In the genomic region with DNA sequence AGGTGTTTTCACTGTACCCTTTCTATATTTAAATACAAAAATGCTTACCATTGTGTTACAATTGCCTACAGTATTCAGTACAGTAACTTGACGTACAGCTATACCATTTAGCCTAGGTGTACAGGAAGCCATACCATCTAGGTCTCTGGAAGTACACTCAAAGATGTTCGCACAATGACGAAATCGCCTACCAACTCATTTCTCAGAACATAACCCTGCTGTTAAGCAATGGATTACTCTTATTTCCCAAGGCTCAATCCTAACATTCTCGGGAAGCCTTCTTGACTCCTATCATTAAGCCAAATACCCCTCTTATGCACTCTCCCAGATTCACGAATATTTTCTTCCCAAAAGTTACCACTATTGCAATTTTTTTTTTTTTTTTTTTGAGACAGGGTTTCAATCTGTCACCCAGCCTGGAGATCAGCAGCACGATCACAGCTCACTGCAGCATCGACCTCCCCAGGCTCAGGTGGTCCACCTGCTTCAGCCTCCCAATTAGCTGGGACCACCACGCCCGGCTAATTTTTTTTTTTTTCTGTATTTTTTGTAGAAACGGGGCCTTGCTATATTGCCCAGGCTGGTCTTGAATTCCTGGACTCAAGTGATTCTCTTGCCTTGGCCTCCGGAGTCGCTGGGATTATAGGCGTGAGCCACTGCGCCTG, we compare ENCODE assay signal across 10 cellular contexts. TPM values are rescaled to one million over a fixed set of nuclear protein-coding genes. Genes with fewer than 3 reads are reported as not detected.
DNase-seq lines count a peak whose midpoint lies in the region; ATAC-seq and TF ChIP-seq lines count a peak whose summit lies in the region.
"Had no signal": no experiment of that assay in that cellular context is flagged by ENCODE, and none has a peak within 500 bp of the region (broad histone marks: within the 10 kb centered on the region; RNA-seq: fewer than 3 reads in every experiment).

No MANE protein-coding gene starts in this region.

- H3K36me3 ChIP-seq in A673 (ENCODE audit: insufficient read depth, low read length, poor library complexity, severe bottlenecking) (peaks cover 5% of the 10 kb centered on the region), GM23338 (ENCODE audit: insufficient read depth) (no peaks in the 10 kb centered on the region)

- peak overlapping the region; percentile 56; the same call in 2 of the 3 replicates for H3K4me3 Mint-ChIP-seq in GM23338
- H3K4me3 Mint-ChIP-seq in activated T-helper 1 cell treated with anti-CD3 and anti-CD28 coated beads, Interleukin-12 subunit alpha, Interleukin-12 subunit beta, Interleukin-2, Interleukin-4 antibody, amounts not matched to agents 30 ng/mL and 10 ng/mL and 1 ng/mL, durations not matched to agents 14 hours and 24 hours and 36 hours = peak overlapping the region; percentile 70
- peak overlapping the region; percentile 100 for H3K4me3 Mint-ChIP-seq in memory B cell

- peaks cover 2% of the 10 kb centered on the region; the same call in 1 of the 3 replicates for H3K36me3 Mint-ChIP-seq in GM23338 (ENCODE audit: low read depth)
- peaks cover 12% of the 10 kb centered on the region for H3K36me3 Mint-ChIP-seq in activated T-helper 1 cell treated with anti-CD3 and anti-CD28 coated beads, Interleukin-12 subunit alpha, Interleukin-12 subunit beta, Interleukin-2, Interleukin-4 antibody, amounts not matched to agents 30 ng/mL and 10 ng/mL and 1 ng/mL, durations not matched to agents 14 hours and 24 hours and 36 hours (ENCODE audit: low read depth)
- peaks cover 13% of the 10 kb centered on the region for H3K36me3 Mint-ChIP-seq in memory B cell

- no peak for DNase-seq in A673 (ENCODE audit: low spot score)
- DNase-seq in GM23338 (ENCODE audit: low spot score) = no peak
- DNase-seq in activated T-helper 1 cell treated with anti-CD3 and anti-CD28 coated beads, Interleukin-12 subunit alpha, Interleukin-12 subunit beta, Interleukin-2, Interleukin-4 antibody, amounts not matched to agents 30 ng/mL and 10 ng/mL and 1 ng/mL, durations not matched to agents 14 hours and 24 hours and 36 hours (ENCODE audit: low spot score) = no peak
- DNase-seq in memory B cell (ENCODE audit: low spot score in 2 of 2) = no peak
- DNase-seq in RWPE1 (ENCODE audit: low spot score) = no peak
- DNase-seq: activated CD4-positive, CD25-positive, alpha-beta regulatory T cell treated with anti-CD3 and anti-CD28 coated beads, Interleukin-2, amount 50 U/mL, for 72 hours; NCI-H446 treated with DMSO at 0.1 percent for 48 hours had no signal

- H4K20me1 ChIP-seq in GM23338 (replicated peaks; ENCODE audit: insufficient read depth) = no peaks in the 10 kb centered on the region

- peak overlapping the region; percentile 81 for H3K4me3 ChIP-seq in A673 (ENCODE audit: low read depth, low read length, poor library complexity, severe bottlenecking)
- H3K4me3 ChIP-seq in GM23338 = peak overlapping the region; percentile 62; the same call in 1 of the 2 replicates

- POLR2A ChIA-PET in A673 (lab: Charles Lee; ENCODE audit: low non-redundant PET) (no interaction called here), RWPE1 (lab: Yijun Ruan, JAX; ENCODE audit: low non-redundant PET) (no interaction called here)

- H3K27me3 Mint-ChIP-seq in GM23338 (ENCODE audit: insufficient read depth, low read depth, poor library complexity) = peaks cover 7% of the 10 kb centered on the region
- no peaks in the 10 kb centered on the region for H3K27me3 Mint-ChIP-seq in activated T-helper 1 cell treated with anti-CD3 and anti-CD28 coated beads, Interleukin-12 subunit alpha, Interleukin-12 subunit beta, Interleukin-2, Interleukin-4 antibody, amounts not matched to agents 30 ng/mL and 10 ng/mL and 1 ng/mL, durations not matched to agents 14 hours and 24 hours and 36 hours (ENCODE audit: insufficient read depth)
- H3K27me3 Mint-ChIP-seq in memory B cell = no peaks in the 10 kb centered on the region

- H3K27me3 ChIP-seq in A673 (replicated peaks; ENCODE audit: insufficient read depth, low read depth, low read length, poor library complexity) = no peaks in the 10 kb centered on the region
- no peaks in the 10 kb centered on the region for H3K27me3 ChIP-seq in GM23338 (ENCODE audit: insufficient read depth)

- H3K9me3 ChIP-seq in A673 (ENCODE audit: low read depth, low read length, poor library complexity, severe bottlenecking) = no peaks in the 10 kb centered on the region

- H3K27ac ChIP-seq in A673 (ENCODE audit: low read depth, low read length, poor library complexity, severe bottlenecking) (no peak overlapping the region), GM23338 (ENCODE audit: low read depth) (no peak overlapping the region), RWPE1 (no peak overlapping the region; the same call in 1 of the 2 replicates)

- CTCF ChIA-PET in A673 (lab: Charles Lee) = no interaction called here
- CTCF ChIA-PET in RWPE1 (lab: Yijun Ruan, JAX) = no interaction called here

- H3K4me2 ChIP-seq in GM23338 = peak overlapping the region; percentile 92; the same call in 1 of the 2 replicates

- H3K27ac Mint-ChIP-seq in GM23338 (no peak overlapping the region), memory B cell (peak overlapping the region; percentile 81)
- peak overlapping the region; percentile 20 for H3K27ac Mint-ChIP-seq in activated T-helper 1 cell treated with anti-CD3 and anti-CD28 coated beads, Interleukin-12 subunit alpha, Interleukin-12 subunit beta, Interleukin-2, Interleukin-4 antibody, amounts not matched to agents 30 ng/mL and 10 ng/mL and 1 ng/mL, durations not matched to agents 14 hours and 24 hours and 36 hours

- no TSS peak for BruUV-seq in A673 (replicated peaks; lab: Mats Ljungman, UMichigan)

- intact Hi-C loops in A673 (cut with micrococcal nuclease; ENCODE audit: unreplicated experiment) = no loop called here
- intact Hi-C loops in activated T-helper 1 cell treated with anti-CD3 and anti-CD28 coated beads, Interleukin-12 subunit alpha, Interleukin-12 subunit beta, Interleukin-2, Interleukin-4 antibody, amounts not matched to agents 30 ng/mL and 10 ng/mL and 1 ng/mL, durations not matched to agents 14 hours and 24 hours and 36 hours (cut with micrococcal nuclease) = loop anchor here (5.0 kb wide), 1 partner anchor 241 kb away; no protein-coding TSS in a partner anchor

- H3K9me3 Mint-ChIP-seq in GM23338 (no peaks in the 10 kb centered on the region), memory B cell (no peaks in the 10 kb centered on the region)
- no peaks in the 10 kb centered on the region for H3K9me3 Mint-ChIP-seq in activated T-helper 1 cell treated with anti-CD3 and anti-CD28 coated beads, Interleukin-12 subunit alpha, Interleukin-12 subunit beta, Interleukin-2, Interleukin-4 antibody, amounts not matched to agents 30 ng/mL and 10 ng/mL and 1 ng/mL, durations not matched to agents 14 hours and 24 hours and 36 hours

- peaks cover 53% of the 10 kb centered on the region for H3K79me2 ChIP-seq in GM23338 (replicated peaks; ENCODE audit: insufficient read depth)

- no peak overlapping the region for H2AFZ ChIP-seq in GM23338

- H3K4me1 Mint-ChIP-seq in GM23338 (peaks cover 5% of the 10 kb centered on the region; the same call in 2 of the 3 replicates), memory B cell (peaks cover 24% of the 10 kb centered on the region)
- peaks cover 26% of the 10 kb centered on the region for H3K4me1 Mint-ChIP-seq in activated T-helper 1 cell treated with anti-CD3 and anti-CD28 coated beads, Interleukin-12 subunit alpha, Interleukin-12 subunit beta, Interleukin-2, Interleukin-4 antibody, amounts not matched to agents 30 ng/mL and 10 ng/mL and 1 ng/mL, durations not matched to agents 14 hours and 24 hours and 36 hours (ENCODE audit: low read depth)

- no peaks in the 10 kb centered on the region for H3F3A ChIP-seq in GM23338 (replicated peaks; ENCODE audit: low read depth)

- no peaks in the 10 kb centered on the region for H3K9me2 ChIP-seq in GM23338 (ENCODE audit: insufficient read depth)

- peaks cover 8% of the 10 kb centered on the region for H3K4me1 ChIP-seq in A673 (ENCODE audit: insufficient read depth, low read length, poor library complexity, severe bottlenecking)
- peaks cover 5% of the 10 kb centered on the region; the same call in 1 of the 2 replicates for H3K4me1 ChIP-seq in GM23338 (ENCODE audit: insufficient read depth)

- TF ChIP-seq CTCF in A673 (conservative IDR thresholded peaks at IDR 0.05; ENCODE audit: low read depth, low read length) (no peak), GM23338 (conservative IDR thresholded peaks at IDR 0.05; ENCODE audit: low read depth in 2 of 2) (no peak), RWPE1 (conservative IDR thresholded peaks at IDR 0.05; ENCODE audit: low read depth) (no peak)

- ATAC-seq in GM23338 (no peak), memory B cell (ENCODE audit: low read depth) (no peak), HG02840 (IDR thresholded peaks at IDR 0.05; ENCODE audit: low FRiP score, unreplicated experiment) (no peak), HG03432 (IDR thresholded peaks at IDR 0.05; ENCODE audit: unreplicated experiment) (no peak), HG03439 (IDR thresholded peaks at IDR 0.05; ENCODE audit: unreplicated experiment) (no peak)

TF ChIP-seq in GM23338, 12 proteins besides CTCF, POLR2A, EP300 and RAD21 (continues in another document):
- no peak for TF ChIP-seq ZNF331 (CRISPR knock-in tag; IDR thresholded peaks at IDR 0.05; ENCODE audit: low read depth)

RNA-seq across cellular contexts. Expression of gene CWF19L1, which starts 1.5 kb away (rescaled TPM):
- total RNA-seq in A673 (2021) = 37.3 and 39.8 TPM in 2 replicates
- 32.3 and 34.4 TPM in 2 replicates for total RNA-seq in GM23338 (2014; rRNA removed; shearing (Covaris generic))
- 12.8 and 15.8 TPM in 2 replicates for polyA plus RNA-seq in GM23338 (2016; fragmentation: Nextera tagmentation; extraction: Ambion mirVana)
- total RNA-seq in activated T-helper 1 cell treated with anti-CD3 and anti-CD28 coated beads, Interleukin-12 subunit alpha, Interleukin-12 subunit beta, Interleukin-2, Interleukin-4 antibody, amounts not matched to agents 30 ng/mL and 10 ng/mL and 1 ng/mL, durations not matched to agents 14 hours and 24 hours and 36 hours = 37.3 and 42.6 TPM in 2 replicates

RNA-seq across cellular contexts. Expression of gene BLOC1S2, which starts 20.5 kb away (rescaled TPM):
- 48.4 and 52.5 TPM in 2 replicates for total RNA-seq in A673 (2021)
- total RNA-seq in GM23338 (2014; rRNA removed; shearing (Covaris generic)) = 68.4 and 72.8 TPM in 2 replicates
- 69.0 and 69.6 TPM in 2 replicates for polyA plus RNA-seq in GM23338 (2016; fragmentation: Nextera tagmentation; extraction: Ambion mirVana)
- total RNA-seq in activated T-helper 1 cell treated with anti-CD3 and anti-CD28 coated beads, Interleukin-12 subunit alpha, Interleukin-12 subunit beta, Interleukin-2, Interleukin-4 antibody, amounts not matched to agents 30 ng/mL and 10 ng/mL and 1 ng/mL, durations not matched to agents 14 hours and 24 hours and 36 hours = 65.7 and 66.5 TPM in 2 replicates

RNA-seq across cellular contexts. Expression of gene CHUK, which starts 36.6 kb away (rescaled TPM):
- 28.6 and 30.3 TPM in 2 replicates for total RNA-seq in A673 (2021)
- 24.8 and 31.5 TPM in 2 replicates for total RNA-seq in GM23338 (2014; rRNA removed; shearing (Covaris generic))
- 8.5 and 10.1 TPM in 2 replicates for polyA plus RNA-seq in GM23338 (2016; fragmentation: Nextera tagmentation; extraction: Ambion mirVana)
- 38.3 and 43.6 TPM in 2 replicates for total RNA-seq in activated T-helper 1 cell treated with anti-CD3 and anti-CD28 coated beads, Interleukin-12 subunit alpha, Interleukin-12 subunit beta, Interleukin-2, Interleukin-4 antibody, amounts not matched to agents 30 ng/mL and 10 ng/mL and 1 ng/mL, durations not matched to agents 14 hours and 24 hours and 36 hours
